Comparison of ENCODE assay signal across 9 cellular contexts in genomic region chr18:5237723-5238370, GRCh38. TPM values are rescaled to one million over a fixed set of nuclear protein-coding genes. Genes with fewer than 3 reads are reported as not detected.
A peak's percentile ranks its signal among the peaks of the same experiment; 100 is the strongest.
DNase-seq lines count a peak whose midpoint lies in the region; ATAC-seq and TF ChIP-seq lines count a peak whose summit lies in the region.
"Had no signal": no experiment of that assay in that cellular context is flagged by ENCODE, and none has a peak within 500 bp of the region (broad histone marks: within the 10 kb centered on the region; RNA-seq: fewer than 3 reads in every experiment).

No MANE protein-coding gene starts in this region.

- peak; percentile 91 for DNase-seq in AG08396 (ENCODE audit: low spot score)
- DNase-seq in NCI-H2227 (lab: John Stamatoyannopoulos, UW; ENCODE audit: unreplicated experiment), result peak; percentile 95
- DNase-seq in activated CD4-positive, alpha-beta T cell treated with anti-CD3 and anti-CD28 coated beads for 36 hours, result peak; percentile 92
- peak; percentile 93 for DNase-seq in choroid plexus epithelial cell (ENCODE audit: low read depth)
- peak; percentile 58 to 79 for DNase-seq in stimulated activated CD4-positive, alpha-beta T cell treated with anti-CD3 and anti-CD28 coated beads, Interleukin-1b, Interleukin-23, amount 100 ng/mL, for 1 hour (ENCODE audit: low read depth in 2 of 2)

- peak overlapping the region; percentile 83 for H3K4me3 ChIP-seq in choroid plexus epithelial cell (ENCODE audit: low read depth, low read length)

- H3K27ac ChIP-seq in layer of hippocampus (ENCODE audit: low read depth, low read length), result peak overlapping the region; percentile 98

- CTCF ChIA-PET in activated CD4-positive, alpha-beta T cell treated with anti-CD3 and anti-CD28 coated beads for 36 hours (lab: Charles Lee), result interaction anchor here (0.7 to 2.8 kb wide), 7 partner anchors 40 to 422 kb away, joined by 3 to 14 read pairs (median 3); partner anchors contain the start of gene ZBTB14

- intact Hi-C loops in activated CD4-positive, alpha-beta T cell treated with anti-CD3 and anti-CD28 coated beads for 36 hours (cut with DNase I, micrococcal nuclease), result loop anchor here (1.0 to 5.0 kb wide), 5 partner anchors 56 to 81 kb away; no protein-coding TSS in a partner anchor

- ATAC-seq in GM18858 (IDR thresholded peaks at IDR 0.05; ENCODE audit: unreplicated experiment) (peak; percentile 87), HG03095 (IDR thresholded peaks at IDR 0.05; ENCODE audit: unreplicated experiment) (peak; percentile 90)
- ATAC-seq in activated CD4-positive, alpha-beta T cell treated with anti-CD3 and anti-CD28 coated beads for 36 hours, result peak; percentile 94

- H3K27me3 ChIP-seq in layer of hippocampus (ENCODE audit: control insufficient read depth, insufficient read depth, low read length), result no peaks in the 10 kb centered on the region

- peaks cover 3% of the 10 kb centered on the region for H3K27me3 Mint-ChIP-seq in activated CD4-positive, alpha-beta T cell treated with anti-CD3 and anti-CD28 coated beads for 36 hours

- POLR2A ChIA-PET in activated CD4-positive, alpha-beta T cell treated with anti-CD3 and anti-CD28 coated beads for 36 hours (lab: Charles Lee), result interaction anchor here (0.5 to 2.4 kb wide), 4 partner anchors 23 to 1989 kb away, joined by 3 to 36 read pairs (median 4); partner anchors contain the start of gene ZBTB14

- H3K27ac Mint-ChIP-seq in activated CD4-positive, alpha-beta T cell treated with anti-CD3 and anti-CD28 coated beads for 36 hours, result peak overlapping the region; percentile 96

- peaks cover 34% of the 10 kb centered on the region for H3K4me1 Mint-ChIP-seq in activated CD4-positive, alpha-beta T cell treated with anti-CD3 and anti-CD28 coated beads for 36 hours

- TF ChIP-seq CTCF in choroid plexus epithelial cell (conservative IDR thresholded peaks at IDR 0.05; ENCODE audit: low read depth, low read length), result peak; percentile 18

- peaks cover 2% of the 10 kb centered on the region for H3K9me3 Mint-ChIP-seq in activated CD4-positive, alpha-beta T cell treated with anti-CD3 and anti-CD28 coated beads for 36 hours (ENCODE audit: low read depth)

- peak overlapping the region; percentile 93 for H3K4me3 Mint-ChIP-seq in activated CD4-positive, alpha-beta T cell treated with anti-CD3 and anti-CD28 coated beads for 36 hours

- H3K36me3 Mint-ChIP-seq in activated CD4-positive, alpha-beta T cell treated with anti-CD3 and anti-CD28 coated beads for 36 hours (ENCODE audit: low read depth), result peaks cover 40% of the 10 kb centered on the region

RNA-seq across cellular contexts. Expression of gene AKAIN1, which starts 40.8 kb away (rescaled TPM):
- total RNA-seq in activated CD4-positive, alpha-beta T cell treated with anti-CD3 and anti-CD28 coated beads for 36 hours, result not detected
- total RNA-seq: T-helper 1 cell treated with Interleukin-12 subunit alpha and Interleukin-12 subunit beta and Interleukin-4 antibody, amounts not matched to agents 30 ng/mL and 1 ng/mL, for 36 hours had no signal

RNA-seq across cellular contexts. Expression of gene ZBTB14, which starts 57.7 kb away (rescaled TPM):
- total RNA-seq in activated CD4-positive, alpha-beta T cell treated with anti-CD3 and anti-CD28 coated beads for 36 hours, result 10 to 100 TPM; 20.9 to 23.4 TPM

Comparison
In these comparisons a context has a peak if more than half of its experiments do, and no peak if none do; other contexts are left out.
1. Peak in every context shown above with its lines: DNase-seq, ATAC-seq, H3K4me3 ChIP-seq and H3K27ac ChIP-seq.